Comparison of ENCODE assay signal across 18 cellular contexts in genomic region chr7:1388021-1388704, GRCh38.
"Had no signal": no experiment of that assay in that cellular context is flagged by ENCODE, and none has a peak within 500 bp of the region (broad histone marks: within the 10 kb centered on the region; RNA-seq: fewer than 3 reads in every experiment).

No MANE protein-coding gene starts in this region.

- H2AFZ ChIP-seq: hepatocyte had no signal

- H3K79me2 ChIP-seq: hepatocyte had no signal

- H3K36me3 ChIP-seq: spleen, thoracic aorta had no signal

- H3K27ac Mint-ChIP-seq: naive B cell; stimulated activated memory B cell treated with anti-CD40 and anti-IgM and Interleukin-4, amounts not matched to agents 10 μg/mL and 1 μg/mL and 100 μg/mL, for 72 hours; stimulated activated naive CD8-positive, alpha-beta T cell treated with anti-CD3 and anti-CD28 coated beads, Interleukin-15, Interleukin-2, amounts not matched to agents 100 ng/mL and 50 ng/mL, for 24 hours had no signal

- H3K4me2 ChIP-seq: hepatocyte had no signal

- H3K9me3 Mint-ChIP-seq: stimulated activated naive CD8-positive, alpha-beta T cell treated with anti-CD3 and anti-CD28 coated beads, Interleukin-15, Interleukin-2, amounts not matched to agents 100 ng/mL and 50 ng/mL, for 24 hours had no signal

- H3K4me3 Mint-ChIP-seq: naive B cell; stimulated activated memory B cell treated with anti-CD40 and anti-IgM and Interleukin-4, amounts not matched to agents 10 μg/mL and 1 μg/mL and 100 μg/mL, for 72 hours; stimulated activated naive CD8-positive, alpha-beta T cell treated with anti-CD3 and anti-CD28 coated beads, Interleukin-15, Interleukin-2, amounts not matched to agents 100 ng/mL and 50 ng/mL, for 24 hours had no signal

- H3K4me3 ChIP-seq: coronary artery, dorsolateral prefrontal cortex, hepatocyte, spleen, thoracic aorta had no signal

- H3K27ac ChIP-seq: coronary artery, dorsolateral prefrontal cortex, hepatocyte, spleen, thoracic aorta had no signal

- H3K9me3 ChIP-seq: thoracic aorta had no signal

- ATAC-seq: left colon; sciatic nerve; stimulated activated memory B cell treated with anti-CD40 and anti-IgM and Interleukin-4, amounts not matched to agents 10 μg/mL and 1 μg/mL and 100 μg/mL, for 72 hours had no signal

- H3K4me1 Mint-ChIP-seq: stimulated activated memory B cell treated with anti-CD40 and anti-IgM and Interleukin-4, amounts not matched to agents 10 μg/mL and 1 μg/mL and 100 μg/mL, for 72 hours had no signal

- H3K4me1 ChIP-seq: spleen had no signal

- DNase-seq: dorsolateral prefrontal cortex; effector CD8-positive, alpha-beta T cell; foreskin melanocyte; head of caudate nucleus; left colon; mesendoderm; naive B cell; spleen; stimulated activated CD4-positive, alpha-beta T cell treated with anti-CD3 and anti-CD28 coated beads, Interleukin-15, amount 100 ng/mL, for 24 hours; stimulated activated CD4-positive, alpha-beta T cell treated with anti-CD3 and anti-CD28 coated beads, Interleukin-1b, Interleukin-23, amount 100 ng/mL, for 48 hours; stimulated activated CD4-positive, alpha-beta T cell treated with anti-CD3 and anti-CD28 coated beads, Interleukin-4, amount 100 ng/mL, for 24 hours; trophoblast cell had no signal
